In genomic region chr2:112626604-112627059, GRCh38 we compare ENCODE assay signal across 1 cellular context.
A peak's percentile ranks its signal among the peaks of the same experiment; 100 is the strongest.
TF ChIP-seq lines count a peak whose summit lies in the region.

No MANE protein-coding gene starts in this region.

TF ChIP-seq in HepG2, 621 proteins besides CTCF, POLR2A, EP300 and RAD21 (continued from another document and continues in another):
- TF ChIP-seq ZNF281 (CRISPR knock-in tag; IDR thresholded peaks at IDR 0.05; ENCODE audit: borderline replicate concordance) (peak; percentile 23; the same call in 1 of the 2 replicates), TCF7 (IDR thresholded peaks at IDR 0.05; ENCODE audit: low read depth) (no peak), ZNF614 (CRISPR knock-in tag; IDR thresholded peaks at IDR 0.05; ENCODE audit: borderline replicate concordance) (peak; percentile 46; the same call in 1 of the 2 replicates), ZNF331 (CRISPR knock-in tag; IDR thresholded peaks at IDR 0.05) (no peak), ZNF180 (CRISPR knock-in tag; IDR thresholded peaks at IDR 0.05; ENCODE audit: borderline replicate concordance, low read depth) (no peak), TCF7L2 (IDR thresholded peaks at IDR 0.05; ENCODE audit: low read depth, low read length) (no peak), ZNF703 (CRISPR knock-in tag; IDR thresholded peaks at IDR 0.05; ENCODE audit: borderline replicate concordance) (no peak), ZNF431 (CRISPR knock-in tag; IDR thresholded peaks at IDR 0.05; ENCODE audit: borderline replicate concordance, low read depth) (no peak), FOSL2 (CRISPR knock-in tag; IDR thresholded peaks at IDR 0.05) (peak; percentile 52; the same call in 1 of the 2 replicates), MEIS2 (CRISPR knock-in tag; IDR thresholded peaks at IDR 0.05) (peak; percentile 51; the same call in 1 of the 2 replicates), KDM5B (CRISPR knock-in tag; IDR thresholded peaks at IDR 0.05; ENCODE audit: borderline replicate concordance) (no peak), ZBTB33 (CRISPR knock-in tag; IDR thresholded peaks at IDR 0.05) (0 out of 2 replicates have a peak, but pooled peaks have one; percentile 40), CENPT (CRISPR knock-in tag; IDR thresholded peaks at IDR 0.05; ENCODE audit: low read depth) (no peak), FOXO1 (CRISPR knock-in tag; IDR thresholded peaks at IDR 0.05) (peak; percentile 25; the same call in 1 of the 2 replicates), HOXA7 (CRISPR knock-in tag; IDR thresholded peaks at IDR 0.05) (no peak), HDAC2 (CRISPR knock-in tag; IDR thresholded peaks at IDR 0.05) (peak; percentile 51; the same call in 1 of the 2 replicates), ZFP91 (CRISPR knock-in tag; IDR thresholded peaks at IDR 0.05; ENCODE audit: borderline replicate concordance) (peak; percentile 51), KAT7 (CRISPR knock-in tag; IDR thresholded peaks at IDR 0.05; ENCODE audit: borderline replicate concordance) (0 out of 2 replicates have a peak, but pooled peaks have one; percentile 32), ZNF567 (CRISPR knock-in tag; IDR thresholded peaks at IDR 0.05; ENCODE audit: borderline replicate concordance) (peak; percentile 73; the same call in 1 of the 2 replicates), ARHGAP35 (CRISPR knock-in tag; IDR thresholded peaks at IDR 0.05; ENCODE audit: borderline replicate concordance) (0 out of 2 replicates have a peak, but pooled peaks have one; percentile 28), NR2F1 (CRISPR knock-in tag; IDR thresholded peaks at IDR 0.05) (no peak), ZNF672 (CRISPR knock-in tag; IDR thresholded peaks at IDR 0.05) (no peak), MAX (IDR thresholded peaks at IDR 0.05) (no peak; the same call in 1 of the 2 replicates), ZFP90 (CRISPR knock-in tag; IDR thresholded peaks at IDR 0.05; ENCODE audit: borderline replicate concordance) (peak; percentile 76), KLF16 (CRISPR knock-in tag; IDR thresholded peaks at IDR 0.05) (peak in 1 of 2 experiments; percentile 51; a peak in 1 of 4 replicates), ZNF24 (IDR thresholded peaks at IDR 0.05) (no peak), ZNF709 (CRISPR knock-in tag; IDR thresholded peaks at IDR 0.05) (peak; percentile 31; the same call in 1 of the 2 replicates), HMGXB4 (CRISPR knock-in tag; IDR thresholded peaks at IDR 0.05; ENCODE audit: borderline replicate concordance in 1 of 2, low read depth in 1 of 2) (peak in 1 of 2 experiments; percentile 82; a peak in 1 of 4 replicates), ZBTB2 (CRISPR knock-in tag; IDR thresholded peaks at IDR 0.05; ENCODE audit: low read depth) (no peak), ZNF740 (CRISPR knock-in tag; IDR thresholded peaks at IDR 0.05) (peak; percentile 59; the same call in 1 of the 2 replicates), POGZ (CRISPR knock-in tag; IDR thresholded peaks at IDR 0.05) (no peak), THAP9 (CRISPR knock-in tag; IDR thresholded peaks at IDR 0.05; ENCODE audit: borderline replicate concordance) (peak; percentile 67; the same call in 1 of the 2 replicates), SOX13 (IDR thresholded peaks at IDR 0.05) (no peak), SOX13 (CRISPR knock-in tag; conservative IDR thresholded peaks at IDR 0.05 in 1 of 2, IDR thresholded peaks at IDR 0.05 in 1 of 2) (no peak), ZMAT5 (CRISPR knock-in tag; IDR thresholded peaks at IDR 0.05; ENCODE audit: borderline replicate concordance, low read depth) (no peak), HIC2 (CRISPR knock-in tag; IDR thresholded peaks at IDR 0.05; ENCODE audit: low read depth) (peak; percentile 94), RCOR2 (CRISPR knock-in tag; IDR thresholded peaks at IDR 0.05) (0 out of 2 replicates have a peak, but pooled peaks have one; percentile 15), MLLT10 (CRISPR knock-in tag; IDR thresholded peaks at IDR 0.05) (no peak), RFX5 (IDR thresholded peaks at IDR 0.05; ENCODE audit: low read depth, low read length) (no peak), ZMAT3 (CRISPR knock-in tag; conservative IDR thresholded peaks at IDR 0.05) (0 out of 2 replicates have a peak, but pooled peaks have one; percentile 31), ZNF629 (CRISPR knock-in tag; conservative IDR thresholded peaks at IDR 0.05) (no peak), TRAFD1 (CRISPR knock-in tag; IDR thresholded peaks at IDR 0.05; ENCODE audit: borderline replicate concordance) (no peak), HNRNPUL1 (IDR thresholded peaks at IDR 0.05; ENCODE audit: low read depth, low read length) (no peak), ZMYM3 (CRISPR knock-in tag; IDR thresholded peaks at IDR 0.05) (peak; percentile 25; the same call in 1 of the 2 replicates), ZSCAN31 (CRISPR knock-in tag; IDR thresholded peaks at IDR 0.05; ENCODE audit: low read depth) (no peak), ATAD3A (CRISPR knock-in tag; IDR thresholded peaks at IDR 0.05) (no peak), ZNF451 (CRISPR knock-in tag; IDR thresholded peaks at IDR 0.05) (no peak), SMAD3 (CRISPR knock-in tag; IDR thresholded peaks at IDR 0.05) (peak; percentile 61; the same call in 1 of the 2 replicates)
